Comparison of ENCODE assay signal across 8 cellular contexts in genomic region chr18:24118750-24119577, GRCh38. TPM values are rescaled to one million over a fixed set of nuclear protein-coding genes. Genes with fewer than 3 reads are reported as not detected.
DNase-seq lines count a peak whose midpoint lies in the region; ATAC-seq and TF ChIP-seq lines count a peak whose summit lies in the region.

No MANE protein-coding gene starts in this region.

- CTCF ChIA-PET in CD4-positive, alpha-beta memory T cell (lab: Charles Lee; ENCODE audit: partially characterized antibody), result interaction anchor here (0.7 to 3.4 kb wide), 20 partner anchors 11 to 621 kb away, joined by 3 to 14 read pairs (median 3); no protein-coding TSS in a partner anchor
- CTCF ChIA-PET in Panc1 (lab: Charles Lee), result no interaction called here

- no peak overlapping the region for H3K4me3 ChIP-seq in CD4-positive, alpha-beta memory T cell (ENCODE audit: low read length in 2 of 2)
- H3K4me3 ChIP-seq in Panc1 (ENCODE audit: low read depth in 2 of 2, low read length in 2 of 2), result no peak overlapping the region
- H3K4me3 ChIP-seq in fibroblast of lung (replicated peaks in 1 of 4; ENCODE audit: control extremely low read depth in 1 of 4, insufficient read depth in 1 of 4, low read depth in 3 of 4, low read length in 4 of 4), result no peak overlapping the region
- H3K4me3 ChIP-seq in neutrophil (ENCODE audit: low read depth in 1 of 2, low read length in 1 of 2), result no peak overlapping the region

- H3K9ac ChIP-seq in fibroblast of lung (ENCODE audit: insufficient read depth, low read length), result no peak overlapping the region

- H3K9me3 Mint-ChIP-seq in CD4-positive, alpha-beta memory T cell, result peaks cover 0 to 2% (median 0%) of the 10 kb centered on the region in 8 donors
- no peaks in the 10 kb centered on the region for H3K9me3 Mint-ChIP-seq in activated T-cell treated with anti-CD3 and anti-CD28 coated beads, Interleukin-2, amount 50 U/mL, for 24 hours

- H3K9me3 ChIP-seq in CD4-positive, alpha-beta memory T cell (ENCODE audit: control insufficient read depth in 1 of 2, low read length in 2 of 2), result no peaks in the 10 kb centered on the region
- H3K9me3 ChIP-seq in Panc1 (ENCODE audit: control insufficient read depth, insufficient read depth, low read depth, low read length) (no peaks in the 10 kb centered on the region), fibroblast of lung (ENCODE audit: control insufficient read depth, insufficient read depth, low read depth, low read length) (no peaks in the 10 kb centered on the region), neutrophil (no peaks in the 10 kb centered on the region)

- peaks cover 56% of the 10 kb centered on the region for H3K36me3 ChIP-seq in CD4-positive, alpha-beta memory T cell (ENCODE audit: insufficient read depth, low read length)
- H3K36me3 ChIP-seq in Panc1 (ENCODE audit: control insufficient read depth, insufficient read depth, low read length), result no peaks in the 10 kb centered on the region
- H3K36me3 ChIP-seq in fibroblast of lung (ENCODE audit: control insufficient read depth, insufficient read depth, low read length), result no peaks in the 10 kb centered on the region
- H3K36me3 ChIP-seq in neutrophil, result peaks cover 24% of the 10 kb centered on the region

- H3K36me3 Mint-ChIP-seq in CD4-positive, alpha-beta memory T cell, result peaks cover 52 to 81% of the 10 kb centered on the region in 2 donors
- peaks cover 85% of the 10 kb centered on the region for H3K36me3 Mint-ChIP-seq in activated T-cell treated with anti-CD3 and anti-CD28 coated beads, Interleukin-2, amount 50 U/mL, for 24 hours (ENCODE audit: low read depth)

- H3K27me3 ChIP-seq in CD4-positive, alpha-beta memory T cell (ENCODE audit: insufficient read depth, low read length), result no peaks in the 10 kb centered on the region
- no peaks in the 10 kb centered on the region for H3K27me3 ChIP-seq in Panc1 (ENCODE audit: control insufficient read depth, insufficient read depth, low read length)
- no peaks in the 10 kb centered on the region for H3K27me3 ChIP-seq in fibroblast of lung (ENCODE audit: control insufficient read depth, insufficient read depth, low read length)
- H3K27me3 ChIP-seq in neutrophil, result no peaks in the 10 kb centered on the region

- H3K4me2 ChIP-seq in fibroblast of lung (ENCODE audit: extremely low read depth, insufficient read depth, low read length), result no peak overlapping the region

- ATAC-seq in GM19455 (IDR thresholded peaks at IDR 0.05; ENCODE audit: unreplicated experiment), result peak; percentile 68
- ATAC-seq in Panc1, result peak; percentile 87

- no peaks in the 10 kb centered on the region for H3K27me3 Mint-ChIP-seq in CD4-positive, alpha-beta memory T cell
- no peaks in the 10 kb centered on the region for H3K27me3 Mint-ChIP-seq in activated T-cell treated with anti-CD3 and anti-CD28 coated beads, Interleukin-2, amount 50 U/mL, for 24 hours

- peak; percentile 72 to 78 (median 76) for DNase-seq in CD4-positive, alpha-beta memory T cell
- peak; percentile 24 for DNase-seq in KG1 (lab: John Stamatoyannopoulos, UW)
- no peak for DNase-seq in Panc1 (ENCODE audit: low read depth, low spot score)
- DNase-seq in activated T-cell treated with anti-CD3 and anti-CD28 coated beads, Interleukin-2, amount 50 U/mL, for 24 hours, result peak; percentile 79
- DNase-seq in fibroblast of lung (ENCODE audit: low read depth in 2 of 2), result peak; percentile 56 to 77
- DNase-seq in superior temporal gyrus (ENCODE audit: extremely low spot score), result peak; percentile 91

- no peaks in the 10 kb centered on the region for H4K20me1 ChIP-seq in fibroblast of lung (ENCODE audit: control insufficient read depth, extremely low read depth, insufficient read depth, low read length)

- POLR2A ChIA-PET in CD4-positive, alpha-beta memory T cell (lab: Charles Lee; ENCODE audit: partially characterized antibody), result interaction anchor here (1.4 to 1.7 kb wide), 2 partner anchors 20 to 152 kb away, joined by 4 to 8 read pairs; partner anchors contain the start of gene CABYR
- POLR2A ChIA-PET in Panc1 (lab: Charles Lee), result interaction anchor here (0.6 kb wide), 1 partner anchor 38 kb away, joined by 3 read pairs; no protein-coding TSS in a partner anchor

- in situ Hi-C loops in Panc1 (cut with HindIII; ENCODE audit: low pct_unique_long_range_greater_than_20kb, low sequenced_read_pairs), result no loop called here

- no TSS peak for BruUV-seq in Panc1 (replicated peaks; lab: Mats Ljungman, UMichigan)

- H3K79me2 ChIP-seq in fibroblast of lung (ENCODE audit: control insufficient read depth, insufficient read depth, low read length), result no peaks in the 10 kb centered on the region

- no peak overlapping the region for H2AFZ ChIP-seq in fibroblast of lung (ENCODE audit: low read length)

- intact Hi-C loops in CD4-positive, alpha-beta memory T cell (cut with micrococcal nuclease), result loop anchor here (1.0 to 2.0 kb wide), 8 partner anchors 42 to 620 kb away; no protein-coding TSS in a partner anchor
- intact Hi-C loops in Panc1 (cut with micrococcal nuclease; ENCODE audit: unreplicated experiment), result loop anchor here (5.0 kb wide), 2 partner anchors 102 to 297 kb away; no protein-coding TSS in a partner anchor

- TF ChIP-seq CTCF in Panc1 (IDR thresholded peaks at IDR 0.05), result peak; percentile 88
- TF ChIP-seq CTCF in fibroblast of lung (conservative IDR thresholded peaks at IDR 0.05 in 1 of 2, IDR thresholded peaks at IDR 0.05 in 1 of 2; ENCODE audit: low read depth in 1 of 2, low read length in 2 of 2), result peak; percentile 69 to 75
- TF ChIP-seq CTCF in neutrophil (IDR thresholded peaks at IDR 0.05), result peak; percentile 89

- H3K27ac ChIP-seq in CD4-positive, alpha-beta memory T cell (ENCODE audit: low read depth, low read length), result no peak overlapping the region
- H3K27ac ChIP-seq in Panc1 (ENCODE audit: low read length), result no peak overlapping the region
- no peak overlapping the region for H3K27ac ChIP-seq in fibroblast of lung (ENCODE audit: insufficient read depth, low read length)
- no peak overlapping the region for H3K27ac ChIP-seq in neutrophil

- no peak overlapping the region for H3K4me3 Mint-ChIP-seq in CD4-positive, alpha-beta memory T cell
- no peak overlapping the region for H3K4me3 Mint-ChIP-seq in activated T-cell treated with anti-CD3 and anti-CD28 coated beads, Interleukin-2, amount 50 U/mL, for 24 hours

- peaks cover 16% of the 10 kb centered on the region for H3K4me1 ChIP-seq in CD4-positive, alpha-beta memory T cell (ENCODE audit: insufficient read depth, low read length)
- no peaks in the 10 kb centered on the region for H3K4me1 ChIP-seq in Panc1 (ENCODE audit: control insufficient read depth, insufficient read depth, low read length)
- no peaks in the 10 kb centered on the region for H3K4me1 ChIP-seq in fibroblast of lung (ENCODE audit: control insufficient read depth, extremely low read depth, insufficient read depth, low read length)
- peaks cover 12 to 14% of the 10 kb centered on the region in 2 experiments for H3K4me1 ChIP-seq in neutrophil (ENCODE audit: control insufficient read depth in 1 of 2, insufficient read depth in 1 of 2, low read depth in 1 of 2, low read length in 1 of 2)

- peaks cover 16 to 31% (median 23%) of the 10 kb centered on the region in 4 donors for H3K4me1 Mint-ChIP-seq in CD4-positive, alpha-beta memory T cell
- peaks cover 21% of the 10 kb centered on the region for H3K4me1 Mint-ChIP-seq in activated T-cell treated with anti-CD3 and anti-CD28 coated beads, Interleukin-2, amount 50 U/mL, for 24 hours (ENCODE audit: low read depth)

- H3K27ac Mint-ChIP-seq in CD4-positive, alpha-beta memory T cell, result peak overlapping the region; percentile 37 to 79 (median 50)
- H3K27ac Mint-ChIP-seq in activated T-cell treated with anti-CD3 and anti-CD28 coated beads, Interleukin-2, amount 50 U/mL, for 24 hours, result no peak overlapping the region

RNA-seq across cellular contexts. Expression of gene CABYR, which starts 19.9 kb away (rescaled TPM):
- 1 to 10 TPM; 1.3 to 2.2 TPM for total RNA-seq in CD4-positive, alpha-beta memory T cell
- under 1 TPM; 0.36 to 0.48 TPM for polyA plus RNA-seq in CD4-positive, alpha-beta memory T cell
- total RNA-seq in Panc1 (2021; ENCODE audit: unreplicated experiment), result 29.4 TPM
- 17.9 TPM for polyA plus RNA-seq in Panc1 (2012; ENCODE audit: insufficient read length)
- total RNA-seq in fibroblast of lung, result 5.6 and 14.0 TPM in 2 replicates
- polyA plus RNA-seq in fibroblast of lung, result 6.5 and 7.3 TPM in 2 replicates
- 6.8 and 8.0 TPM in 2 replicates for polyA plus RNA-seq in fibroblast of lung (2012)
- 4.7 and 8.8 TPM in 2 replicates for polyA minus RNA-seq in fibroblast of lung (ENCODE audit: low replicate concordance)
